Comparison of ENCODE assay signal across 8 cellular contexts in the genomic region with DNA sequence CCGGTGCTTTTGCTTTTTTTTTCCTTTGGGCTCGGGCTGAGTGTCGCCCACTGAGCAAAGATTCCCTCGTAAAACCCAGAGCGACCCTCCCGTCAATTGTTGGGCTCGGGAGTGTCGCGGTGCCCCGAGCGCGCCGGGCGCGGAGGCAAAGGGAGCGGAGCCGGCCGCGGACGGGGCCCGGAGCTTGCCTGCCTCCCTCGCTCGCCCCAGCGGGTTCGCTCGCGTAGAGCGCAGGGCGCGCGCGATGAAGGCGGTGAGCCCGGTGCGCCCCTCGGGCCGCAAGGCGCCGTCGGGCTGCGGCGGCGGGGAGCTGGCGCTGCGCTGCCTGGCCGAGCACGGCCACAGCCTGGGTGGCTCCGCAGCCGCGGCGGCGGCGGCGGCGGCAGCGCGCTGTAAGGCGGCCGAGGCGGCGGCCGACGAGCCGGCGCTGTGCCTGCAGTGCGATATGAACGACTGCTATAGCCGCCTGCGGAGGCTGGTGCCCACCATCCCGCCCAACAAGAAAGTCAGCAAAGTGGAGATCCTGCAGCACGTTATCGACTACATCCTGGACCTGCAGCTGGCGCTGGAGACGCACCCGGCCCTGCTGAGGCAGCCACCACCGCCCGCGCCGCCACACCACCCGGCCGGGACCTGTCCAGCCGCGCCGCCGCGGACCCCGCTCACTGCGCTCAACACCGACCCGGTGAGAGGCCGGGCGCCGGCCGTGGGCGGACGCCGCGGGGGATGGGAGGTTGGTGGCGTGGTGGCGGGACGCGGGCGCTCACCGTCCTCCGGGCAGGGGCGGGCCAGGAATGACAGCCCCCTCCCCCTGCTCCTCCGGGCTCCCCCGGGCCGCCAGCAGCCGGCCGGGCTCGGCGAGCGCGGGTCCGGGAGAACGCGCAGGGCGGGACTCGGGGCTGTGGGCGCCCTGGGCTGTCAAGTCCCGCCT. TPM values are rescaled to one million over a fixed set of nuclear protein-coding genes. Genes with fewer than 3 reads are reported as not detected.
DNase-seq lines count a peak whose midpoint lies in the region; ATAC-seq and TF ChIP-seq lines count a peak whose summit lies in the region.

No MANE protein-coding gene starts in this region.

- H3K4me1 ChIP-seq in NT2/D1 (ENCODE audit: insufficient read depth, insufficient read length), result peaks cover 2% of the 10 kb centered on the region

- TF ChIP-seq CTCF in fibroblast of villous mesenchyme (IDR thresholded peaks at IDR 0.05; ENCODE audit: insufficient read depth, low read depth, low read length) (no peak), omental fat pad (IDR thresholded peaks at IDR 0.05) (no peak)

- peak overlapping the region; percentile 91 for H3K9ac ChIP-seq in NT2/D1 (ENCODE audit: insufficient read length, low read depth)

- peaks cover 12% of the 10 kb centered on the region for H3K36me3 ChIP-seq in NT2/D1 (ENCODE audit: insufficient read depth, insufficient read length, low read length)

- DNase-seq in ELF-1 (ENCODE audit: low read depth, low spot score) (peak; percentile 62), NT2/D1 (ENCODE audit: low read depth, low spot score) (no peak), fibroblast of villous mesenchyme (ENCODE audit: low read depth) (peak; percentile 23), omental fat pad (ENCODE audit: low spot score) (no peak), HT-29 (ENCODE audit: low spot score) (no peak), cortex of kidney (lab: John Stamatoyannopoulos, UW) (no peak)
- no peak for DNase-seq in activated CD4-positive, CD25-positive, alpha-beta regulatory T cell (lab: John Stamatoyannopoulos, UW)
- DNase-seq in NK-92 treated with Interleukin-12 subunit alpha and Interleukin-12 subunit beta, amount 100 ng/mL, for 24 hours (lab: John Stamatoyannopoulos, UW), result no peak

- H3K4me3 ChIP-seq in NT2/D1 (ENCODE audit: insufficient read length, low read depth), result peak overlapping the region; percentile 88
- peak overlapping the region; percentile 55 for H3K4me3 ChIP-seq in fibroblast of villous mesenchyme (ENCODE audit: low read depth, low read length)

- no peaks in the 10 kb centered on the region for H3K27me3 ChIP-seq in NT2/D1 (ENCODE audit: insufficient read depth, insufficient read length)

- no peaks in the 10 kb centered on the region for H3K9me3 ChIP-seq in NT2/D1 (ENCODE audit: insufficient read depth, low read length)

- ATAC-seq in omental fat pad (ENCODE audit: low FRiP score), result peak; percentile 17

RNA-seq across cellular contexts. Expression of gene ID4, which starts 0.6 kb away (rescaled TPM):
- 2.2 and 4.2 TPM in 2 replicates for total RNA-seq in fibroblast of villous mesenchyme
- total RNA-seq in omental fat pad, result 100 to 1,000 TPM in 2 of 4 donors, 10 to 100 TPM in 1, 1 to 10 TPM in 1; 8.5 to 184 (median 82.1) TPM
- total RNA-seq in HT-29 (2014; rRNA removed; shearing (Covaris generic)), result not detected in 2 replicates

Comparison
In these comparisons a context has a peak if more than half of its experiments do, and no peak if none do; other contexts are left out.
1. DNase-seq: peak in ELF-1 (single experiment) and fibroblast of villous mesenchyme (single experiment); none in NT2/D1 (single experiment), omental fat pad (single experiment), HT-29 (single experiment), activated CD4-positive, CD25-positive, alpha-beta regulatory T cell (0 of 4), cortex of kidney (single experiment) and NK-92 treated with Interleukin-12 subunit alpha and Interleukin-12 subunit beta, amount 100 ng/mL, for 24 hours (single experiment).